Comparison of ENCODE assay signal across 16 cellular contexts in the genomic region with DNA sequence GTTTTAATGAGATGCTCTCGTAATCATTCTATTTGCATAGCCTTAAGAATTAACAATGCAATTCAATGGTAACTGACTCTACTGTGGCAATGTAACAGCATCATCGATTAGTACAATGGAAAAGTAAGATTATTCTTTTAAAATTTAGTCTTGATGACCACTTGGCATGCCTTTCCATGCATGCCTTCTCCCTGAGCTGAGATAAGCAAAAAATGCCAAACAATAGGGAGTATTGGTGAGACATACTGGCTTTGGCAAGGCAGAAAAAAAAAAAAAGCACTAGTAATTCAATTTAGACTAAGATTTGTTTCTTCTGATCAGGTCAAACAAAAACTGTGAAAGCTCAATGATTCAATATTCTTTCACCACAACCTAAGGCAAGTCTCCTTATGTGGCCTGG.
A peak's percentile ranks its signal among the peaks of the same experiment; 100 is the strongest.
DNase-seq lines count a peak whose midpoint lies in the region; ATAC-seq and TF ChIP-seq lines count a peak whose summit lies in the region.
"Had no signal": no experiment of that assay in that cellular context is flagged by ENCODE, and none has a peak within 500 bp of the region (broad histone marks: within the 10 kb centered on the region; RNA-seq: fewer than 3 reads in every experiment).

No MANE protein-coding gene starts in this region.

- no peaks in the 10 kb centered on the region for H3K9me3 Mint-ChIP-seq in CD4-positive, alpha-beta T cell
- H3K9me3 Mint-ChIP-seq in nephron (no peaks in the 10 kb centered on the region), glutamatergic neuron (ENCODE audit: unreplicated experiment) (no peaks in the 10 kb centered on the region)
- no peaks in the 10 kb centered on the region for H3K9me3 Mint-ChIP-seq in CD8-positive, alpha-beta T cell
- H3K9me3 Mint-ChIP-seq: H9 had no signal

- no peaks in the 10 kb centered on the region for H3K36me3 Mint-ChIP-seq in CD4-positive, alpha-beta T cell (ENCODE audit: low read depth)
- H3K36me3 Mint-ChIP-seq in nephron (ENCODE audit: low read depth) (no peaks in the 10 kb centered on the region), glutamatergic neuron (ENCODE audit: unreplicated experiment) (no peaks in the 10 kb centered on the region)
- no peaks in the 10 kb centered on the region for H3K36me3 Mint-ChIP-seq in CD8-positive, alpha-beta T cell

- no peak overlapping the region for H3K27ac ChIP-seq in CD4-positive, alpha-beta T cell (ENCODE audit: low read depth, low read length)
- H3K27ac ChIP-seq in SK-N-SH (ENCODE audit: low read depth in 2 of 2, low read length in 1 of 2), result peak overlapping the region; percentile 84 to 94
- H3K27ac ChIP-seq in CD8-positive, alpha-beta T cell (ENCODE audit: low read depth, low read length), result no peak overlapping the region
- H3K27ac ChIP-seq: C4-2B had no signal

- no peaks in the 10 kb centered on the region for H3K36me3 ChIP-seq in SK-N-SH (replicated peaks in 1 of 2; ENCODE audit: control insufficient read depth in 1 of 2, insufficient read depth in 2 of 2, low read length in 1 of 2)
- no peaks in the 10 kb centered on the region for H3K36me3 ChIP-seq in CD8-positive, alpha-beta T cell (ENCODE audit: insufficient read depth, low read length)

- DNase-seq in CD4-positive, alpha-beta T cell, result no peak
- DNase-seq in SK-N-SH (no peak), fibroblast of pulmonary artery (ENCODE audit: low read depth) (peak; percentile 57), activated gamma-delta T cell (lab: John Stamatoyannopoulos, UW) (no peak), glutamatergic neuron (no peak)
- DNase-seq in stimulated activated CD4-positive, alpha-beta T cell treated with anti-CD3 and anti-CD28 coated beads, Interleukin-12 subunit alpha, Interleukin-12 subunit beta, amount 100 ng/mL, for 4 hours, result no peak
- no peak for DNase-seq in CD8-positive, alpha-beta T cell
- DNase-seq: H9, KG1, NCI-H1092, NCI-H1694, NCI-H2107, NCI-H345, NCI-H69 had no signal

- peaks cover 20% of the 10 kb centered on the region for H3F3A ChIP-seq in SK-N-SH (replicated peaks; ENCODE audit: insufficient read depth)

- ATAC-seq in CD4-positive, alpha-beta T cell (ENCODE audit: poor library complexity), result no peak
- no peak for ATAC-seq in CD8-positive, alpha-beta T cell

- 46% methylated on average over 2 of the region's 2 CpGs for WGBS in SK-N-SH (ENCODE audit: low lambda C conversion rate)

- H3K27ac Mint-ChIP-seq in CD4-positive, alpha-beta T cell, result no peak overlapping the region
- H3K27ac Mint-ChIP-seq in nephron, result peak overlapping the region; percentile 92 to 95 (median 93)
- no peak overlapping the region for H3K27ac Mint-ChIP-seq in CD8-positive, alpha-beta T cell
- H3K27ac Mint-ChIP-seq in glutamatergic neuron (ENCODE audit: unreplicated experiment), result no peak overlapping the region
- H3K27ac Mint-ChIP-seq: H9 had no signal

- H3K9ac ChIP-seq in SK-N-SH, result peak overlapping the region; percentile 29; the same call in 1 of the 2 replicates

- TF ChIP-seq RAD21 in SK-N-SH (IDR thresholded peaks at IDR 0.05; ENCODE audit: low read length), result no peak

- peaks cover 26 to 47% of the 10 kb centered on the region in 2 experiments for H3K4me1 ChIP-seq in SK-N-SH (ENCODE audit: control insufficient read depth in 1 of 2, insufficient read depth in 2 of 2, low read depth in 1 of 2, low read length in 1 of 2)
- H3K4me1 ChIP-seq in CD8-positive, alpha-beta T cell (ENCODE audit: insufficient read depth, low read length), result peaks cover 8% of the 10 kb centered on the region

- H2AFZ ChIP-seq in SK-N-SH (ENCODE audit: low read depth), result peak overlapping the region; percentile 26; the same call in 1 of the 2 replicates

- no peaks in the 10 kb centered on the region for H4K20me1 ChIP-seq in SK-N-SH (ENCODE audit: insufficient read depth)

- TF ChIP-seq EP300 in SK-N-SH (IDR thresholded peaks at IDR 0.05; ENCODE audit: borderline replicate concordance in 1 of 2, low read depth in 1 of 2, low read length in 1 of 2), result no peak

- CTCF ChIA-PET in CD4-positive, alpha-beta T cell (lab: Charles Lee), result interaction anchor here (0.6 kb wide), 1 partner anchor 129 kb away, joined by 3 read pairs; no protein-coding TSS in a partner anchor
- CTCF ChIA-PET in SK-N-SH (lab: Yijun Ruan, JAX), result interaction anchor here (0.9 to 3.4 kb wide), 8 partner anchors 9 to 777 kb away, joined by 3 to 17 read pairs (median 4); a partner anchor contains a TSS
- CTCF ChIA-PET in CD8-positive, alpha-beta T cell (lab: Charles Lee), result interaction anchor here (0.8 to 1.2 kb wide), 4 partner anchors 49 to 191 kb away, joined by 3 to 5 read pairs (median 4); no protein-coding TSS in a partner anchor

- H3K79me2 ChIP-seq in SK-N-SH (ENCODE audit: insufficient read depth), result no peaks in the 10 kb centered on the region

- H3K27me3 Mint-ChIP-seq in CD4-positive, alpha-beta T cell, result no peaks in the 10 kb centered on the region
- H3K27me3 Mint-ChIP-seq in nephron (ENCODE audit: low read depth), result peaks cover 3% of the 10 kb centered on the region
- no peaks in the 10 kb centered on the region for H3K27me3 Mint-ChIP-seq in CD8-positive, alpha-beta T cell (ENCODE audit: low read depth)
- no peaks in the 10 kb centered on the region for H3K27me3 Mint-ChIP-seq in glutamatergic neuron (ENCODE audit: unreplicated experiment)

- H3K4me3 ChIP-seq in SK-N-SH (ENCODE audit: low read depth in 2 of 2, low read length in 1 of 2) (no peak overlapping the region), fibroblast of pulmonary artery (replicated peaks; ENCODE audit: low read depth, low read length) (no peak overlapping the region)
- H3K4me3 ChIP-seq in CD8-positive, alpha-beta T cell (ENCODE audit: low read depth, low read length), result no peak overlapping the region

- TF ChIP-seq CTCF in CD4-positive, alpha-beta T cell (IDR thresholded peaks at IDR 0.05), result peak; percentile 20
- TF ChIP-seq CTCF in SK-N-SH (IDR thresholded peaks at IDR 0.05), result no peak
- TF ChIP-seq CTCF in fibroblast of pulmonary artery (IDR thresholded peaks at IDR 0.05; ENCODE audit: low read length, missing control alignments), result no peak
- no peak for TF ChIP-seq CTCF in nephron (IDR thresholded peaks at IDR 0.05; ENCODE audit: unreplicated experiment in 3 of 3)
- TF ChIP-seq CTCF in CD8-positive, alpha-beta T cell (IDR thresholded peaks at IDR 0.05), result no peak
- TF ChIP-seq CTCF in glutamatergic neuron (IDR thresholded peaks at IDR 0.05; ENCODE audit: partially characterized antibody, unreplicated experiment), result no peak

- H3K9me3 ChIP-seq in CD4-positive, alpha-beta T cell (ENCODE audit: control insufficient read depth, low read length), result no peaks in the 10 kb centered on the region
- H3K9me3 ChIP-seq in SK-N-SH, result no peaks in the 10 kb centered on the region
- no peaks in the 10 kb centered on the region for H3K9me3 ChIP-seq in CD8-positive, alpha-beta T cell (ENCODE audit: low read length)

- H3K4me2 ChIP-seq in SK-N-SH, result peak overlapping the region; percentile 58; the same call in 1 of the 2 replicates

- intact Hi-C loops in CD4-positive, alpha-beta T cell (cut with DNase I, micrococcal nuclease), result loop anchor here in 1 of 2 experiments (5.0 kb wide), 1 partner anchor 189 kb away; no protein-coding TSS in a partner anchor
- intact Hi-C loops in CD8-positive, alpha-beta T cell (cut with DNase I, micrococcal nuclease), result loop anchor here in 1 of 2 experiments (1.0 to 5.0 kb wide), 2 partner anchors 111 to 190 kb away; a partner anchor contains a TSS

- H3K4me1 Mint-ChIP-seq in CD4-positive, alpha-beta T cell (ENCODE audit: low read depth), result peaks cover 24% of the 10 kb centered on the region
- H3K4me1 Mint-ChIP-seq in nephron (peaks cover 23% of the 10 kb centered on the region), glutamatergic neuron (ENCODE audit: low read depth, unreplicated experiment) (no peaks in the 10 kb centered on the region)
- H3K4me1 Mint-ChIP-seq in CD8-positive, alpha-beta T cell (ENCODE audit: low read depth), result peaks cover 17% of the 10 kb centered on the region

- no peaks in the 10 kb centered on the region for H3K27me3 ChIP-seq in CD4-positive, alpha-beta T cell (ENCODE audit: control insufficient read depth, insufficient read depth, low read length)
- H3K27me3 ChIP-seq in SK-N-SH (ENCODE audit: insufficient read depth), result no peaks in the 10 kb centered on the region
- H3K27me3 ChIP-seq in CD8-positive, alpha-beta T cell (ENCODE audit: insufficient read depth, low read length), result no peaks in the 10 kb centered on the region

- no peak overlapping the region for H3K4me3 Mint-ChIP-seq in CD4-positive, alpha-beta T cell
- H3K4me3 Mint-ChIP-seq in nephron (no peak overlapping the region), glutamatergic neuron (ENCODE audit: unreplicated experiment) (no peak overlapping the region)
- no peak overlapping the region for H3K4me3 Mint-ChIP-seq in CD8-positive, alpha-beta T cell
- H3K4me3 Mint-ChIP-seq: H9 had no signal

- no peaks in the 10 kb centered on the region for H3K9me2 ChIP-seq in SK-N-SH

- POLR2A ChIA-PET in CD4-positive, alpha-beta T cell (lab: Charles Lee), result interaction anchor here (0.5 kb wide), 1 partner anchor 742 kb away, joined by 4 read pairs; no protein-coding TSS in a partner anchor
- POLR2A ChIA-PET in SK-N-SH (lab: Yijun Ruan, JAX), result no interaction called here
- POLR2A ChIA-PET in CD8-positive, alpha-beta T cell (lab: Charles Lee), result interaction anchor here (1.1 to 1.2 kb wide), 2 partner anchors 10 to 404 kb away, joined by 3 read pairs; no protein-coding TSS in a partner anchor

TF ChIP-seq in SK-N-SH, 30 proteins besides CTCF, POLR2A, EP300 and RAD21:
- no peak for TF ChIP-seq JUND (IDR thresholded peaks at IDR 0.05)
- no peak for TF ChIP-seq RFX5 (IDR thresholded peaks at IDR 0.05; ENCODE audit: low read length)
- TF ChIP-seq NFIC (IDR thresholded peaks at IDR 0.05; ENCODE audit: borderline replicate concordance), result peak; percentile 21; the same call in 1 of the 2 replicates
- no peak for TF ChIP-seq CHD2 (IDR thresholded peaks at IDR 0.05; ENCODE audit: low read length, partially characterized antibody)

Comparison
In these comparisons a context has a peak if more than half of its experiments do, and no peak if none do; other contexts are left out.
1. H3K27ac ChIP-seq: peak in SK-N-SH (2 of 2); none in CD4-positive, alpha-beta T cell (single experiment) and CD8-positive, alpha-beta T cell (single experiment).
2. H3K27ac Mint-ChIP-seq: peak in nephron (3 of 3); none in CD4-positive, alpha-beta T cell (single experiment), CD8-positive, alpha-beta T cell (single experiment) and glutamatergic neuron (single experiment).